ENCODE assay signal across 20 cellular contexts in genomic region chr6:130547723-130548122, GRCh38.
"Had no signal": no experiment of that assay in that cellular context is flagged by ENCODE, and none has a peak within 500 bp of the region (broad histone marks: within the 10 kb centered on the region; RNA-seq: fewer than 3 reads in every experiment).

No MANE protein-coding gene starts in this region.

- H3K4me3 Mint-ChIP-seq: activated T-cell treated with anti-CD3 and anti-CD28 coated beads, Interleukin-2, amount 50 U/mL, for 72 hours; dendritic cell treated with granulocyte-macrophage colony-stimulating factor and Interleukin-4, amounts not matched to agents 40 ng/mL and 50 ng/mL, for 4 days; naive thymus-derived CD4-positive, alpha-beta T cell; stimulated activated naive CD8-positive, alpha-beta T cell treated with anti-CD3 and anti-CD28 coated beads, Interleukin-15, Interleukin-2, amounts not matched to agents 100 ng/mL and 50 ng/mL, for 24 hours had no signal

- H3K4me3 ChIP-seq: adrenal gland, esophagus muscularis mucosa, gastroesophageal sphincter, sigmoid colon, tibial nerve had no signal

- H3K36me3 ChIP-seq: adrenal gland, esophagus muscularis mucosa, gastroesophageal sphincter, neutrophil, sigmoid colon, tibial nerve had no signal

- H3K27ac ChIP-seq: adrenal gland, esophagus muscularis mucosa, gastroesophageal sphincter, neutrophil, sigmoid colon, tibial nerve had no signal

- ATAC-seq: activated naive CD4-positive, alpha-beta T cell treated with anti-CD3 and anti-CD28 coated beads, Interleukin-2, amount 50 U/mL, for 72 hours; activated T-cell treated with anti-CD3 and anti-CD28 coated beads, Interleukin-2, amount 50 U/mL, for 72 hours; gastroesophageal sphincter; left ventricle myocardium superior; naive thymus-derived CD4-positive, alpha-beta T cell had no signal

- H3K4me1 ChIP-seq: adrenal gland, esophagus muscularis mucosa, gastroesophageal sphincter, sigmoid colon, tibial nerve had no signal

- H3K27ac Mint-ChIP-seq: activated naive CD4-positive, alpha-beta T cell treated with anti-CD3 and anti-CD28 coated beads, Interleukin-2, amount 50 U/mL, for 72 hours; activated T-cell treated with anti-CD3 and anti-CD28 coated beads, Interleukin-2, amount 50 U/mL, for 72 hours; dendritic cell treated with granulocyte-macrophage colony-stimulating factor and Interleukin-4, amounts not matched to agents 40 ng/mL and 50 ng/mL, for 4 days; naive thymus-derived CD4-positive, alpha-beta T cell; stimulated activated naive CD8-positive, alpha-beta T cell treated with anti-CD3 and anti-CD28 coated beads, Interleukin-15, Interleukin-2, amounts not matched to agents 100 ng/mL and 50 ng/mL, for 24 hours had no signal

- H3K9me3 ChIP-seq: adrenal gland, esophagus muscularis mucosa, gastroesophageal sphincter, neutrophil, tibial nerve had no signal

- H3K9me3 Mint-ChIP-seq: activated T-cell treated with anti-CD3 and anti-CD28 coated beads, Interleukin-2, amount 50 U/mL, for 72 hours; dendritic cell treated with granulocyte-macrophage colony-stimulating factor and Interleukin-4, amounts not matched to agents 40 ng/mL and 50 ng/mL, for 4 days had no signal

- H3K27me3 Mint-ChIP-seq: dendritic cell treated with granulocyte-macrophage colony-stimulating factor and Interleukin-4, amounts not matched to agents 40 ng/mL and 50 ng/mL, for 4 days; naive thymus-derived CD4-positive, alpha-beta T cell; stimulated activated naive CD8-positive, alpha-beta T cell treated with anti-CD3 and anti-CD28 coated beads, Interleukin-15, Interleukin-2, amounts not matched to agents 100 ng/mL and 50 ng/mL, for 24 hours had no signal

- DNase-seq: activated CD4-positive, alpha-beta T cell treated with anti-CD3 and anti-CD28 coated beads for 1 hour; activated CD4-positive, alpha-beta T cell treated with anti-CD3 and anti-CD28 coated beads, Interleukin-2, amount 50 U/mL, for 4 hours; activated gamma-delta T cell treated with Interleukin-2 at 50 U/mL for 16 hours; activated T-cell treated with anti-CD3 and anti-CD28 coated beads, Interleukin-2, amount 50 U/mL, for 72 hours; adrenal gland; effector CD8-positive, alpha-beta T cell; left ventricle myocardium superior; naive thymus-derived CD4-positive, alpha-beta T cell; sigmoid colon; stimulated activated CD4-positive, alpha-beta T cell treated with anti-CD3 and anti-CD28 coated beads, Interleukin-12 subunit alpha, Interleukin-12 subunit beta, amount 100 ng/mL, for 4 hours; stimulated activated CD4-positive, alpha-beta T cell treated with anti-CD3 and anti-CD28 coated beads, Interleukin-1b, Interleukin-23, amount 100 ng/mL, for 48 hours; stimulated activated CD8-positive, alpha-beta memory T cell treated with anti-CD3 and anti-CD28 coated beads, Interleukin-4, amount 100 ng/mL, for 48 hours; T1000 had no signal

- H3K27me3 ChIP-seq: adrenal gland, esophagus muscularis mucosa, gastroesophageal sphincter, neutrophil, sigmoid colon, tibial nerve had no signal
